In genomic region chr13:59047546-59047945, GRCh38 we compare ENCODE assay signal across 17 cellular contexts.
DNase-seq lines count a peak whose midpoint lies in the region; ATAC-seq, FAIRE-seq and TF ChIP-seq lines count a peak whose summit lies in the region.
"Had no signal": no experiment of that assay in that cellular context is flagged by ENCODE, and none has a peak within 500 bp of the region (broad histone marks: within the 10 kb centered on the region; RNA-seq: fewer than 3 reads in every experiment).

No MANE protein-coding gene starts in this region.

- ATAC-seq in foreskin keratinocyte: peak; percentile 45
- ATAC-seq: GM12878 had no signal

- H3K27ac ChIP-seq in astrocyte (ENCODE audit: low read depth, low read length) (no peak overlapping the region), foreskin keratinocyte (no peak overlapping the region), mesendoderm (ENCODE audit: low read depth, low read length) (no peak overlapping the region), Peyer's patch (no peak overlapping the region)
- H3K27ac ChIP-seq: C4-2B had no signal

- H3K4me3 ChIP-seq in astrocyte (ENCODE audit: insufficient read depth, low read depth, low read length) (no peak overlapping the region), mesendoderm (ENCODE audit: low read length) (no peak overlapping the region), Peyer's patch (no peak overlapping the region)
- H3K4me3 ChIP-seq: GM12878 had no signal

- WGBS in mesendoderm (ENCODE audit: extremely low coverage, insufficient coverage, low lambda C conversion rate): no CpG with 5 or more reads among the region's 2 CpGs

- H3K79me1 ChIP-seq in mesendoderm (ENCODE audit: low read length): no peaks in the 10 kb centered on the region

- no peaks in the 10 kb centered on the region for H3K79me2 ChIP-seq in astrocyte (ENCODE audit: insufficient read depth, low read length)
- H3K79me2 ChIP-seq in mesendoderm (ENCODE audit: control insufficient read depth, insufficient read depth, low read length): no peaks in the 10 kb centered on the region

- no peak overlapping the region for H3K4ac ChIP-seq in mesendoderm (ENCODE audit: low read depth, low read length)

- H3K36me3 Mint-ChIP-seq in astrocyte (ENCODE audit: low read depth, unreplicated experiment): no peaks in the 10 kb centered on the region
- H3K36me3 Mint-ChIP-seq: CD4-positive, alpha-beta memory T cell had no signal

- no peak overlapping the region for H3K56ac ChIP-seq in mesendoderm (ENCODE audit: low read length)

- no peaks in the 10 kb centered on the region for H3K9me3 Mint-ChIP-seq in astrocyte (ENCODE audit: unreplicated experiment)
- H3K9me3 Mint-ChIP-seq: H9 had no signal

- no peak overlapping the region for H3K4me3 Mint-ChIP-seq in astrocyte (ENCODE audit: unreplicated experiment)
- H3K4me3 Mint-ChIP-seq: CD4-positive, alpha-beta memory T cell; H9 had no signal

- no peak overlapping the region for H3K27ac Mint-ChIP-seq in astrocyte (ENCODE audit: unreplicated experiment)
- H3K27ac Mint-ChIP-seq: CD4-positive, alpha-beta memory T cell; H9 had no signal

- no peak overlapping the region for H2BK5ac ChIP-seq in mesendoderm (ENCODE audit: low read length)

- FAIRE-seq in astrocyte (lab: Jason Lieb, UNC): no peak
- FAIRE-seq: A204.1, GM12878, GM18507 had no signal

- no peak overlapping the region for H3K4me2 ChIP-seq in astrocyte (ENCODE audit: low read length)
- no peak overlapping the region for H3K4me2 ChIP-seq in mesendoderm (ENCODE audit: low read length)

- no peaks in the 10 kb centered on the region for H4K20me1 ChIP-seq in astrocyte (ENCODE audit: insufficient read depth, low read length)

- no peaks in the 10 kb centered on the region for H3K9me3 ChIP-seq in astrocyte (ENCODE audit: insufficient read depth, low read depth, low read length)
- no peaks in the 10 kb centered on the region for H3K9me3 ChIP-seq in Peyer's patch
- H3K9me3 ChIP-seq: BE2C had no signal

- TF ChIP-seq CTCF in astrocyte (IDR thresholded peaks at IDR 0.05; ENCODE audit: insufficient read depth, low read depth, low read length) (no peak), foreskin keratinocyte (conservative IDR thresholded peaks at IDR 0.05) (no peak), Peyer's patch (IDR thresholded peaks at IDR 0.05) (no peak)

- no peak for TF ChIP-seq POLR2A in Peyer's patch (IDR thresholded peaks at IDR 0.05)

- no peak overlapping the region for H2BK120ac ChIP-seq in mesendoderm (ENCODE audit: low read depth, low read length)

- H3K9ac ChIP-seq in astrocyte (ENCODE audit: low read length) (no peak overlapping the region), mesendoderm (ENCODE audit: low read length) (no peak overlapping the region)

- DNase-seq in HT1080 (ENCODE audit: low read depth): peak; percentile 25
- peak; percentile 23 for DNase-seq in astrocyte (ENCODE audit: low read depth)
- DNase-seq in foreskin keratinocyte: peak; percentile 30 to 81
- peak; percentile 37 for DNase-seq in mesendoderm
- no peak for DNase-seq in Peyer's patch
- no peak for DNase-seq in RKO (ENCODE audit: low spot score)
- DNase-seq in head of caudate nucleus: no peak
- no peak for DNase-seq in NCI-H1436 treated with DMSO at 0.1 percent for 48 hours (lab: John Stamatoyannopoulos, UW)
- DNase-seq: BE2C; CD4-positive, alpha-beta memory T cell; DMS79; GOT3; H9 had no signal

- no peak overlapping the region for H3K23ac ChIP-seq in mesendoderm (ENCODE audit: low read length)

- H3K27me3 ChIP-seq in astrocyte (ENCODE audit: insufficient read depth, low read length) (no peaks in the 10 kb centered on the region), foreskin keratinocyte (no peaks in the 10 kb centered on the region), mesendoderm (ENCODE audit: insufficient read depth, low read length, poor library complexity) (no peaks in the 10 kb centered on the region), Peyer's patch (no peaks in the 10 kb centered on the region)
- H3K27me3 ChIP-seq: BE2C had no signal

- intact Hi-C loops in head of caudate nucleus (cut with DNase I): no loop called here

- no peak overlapping the region for H4K5ac ChIP-seq in mesendoderm (ENCODE audit: low read length)

- H2AK5ac ChIP-seq in mesendoderm (ENCODE audit: low read length): no peak overlapping the region

- H3K4me1 Mint-ChIP-seq in astrocyte (ENCODE audit: low read depth, unreplicated experiment): peaks cover 2% of the 10 kb centered on the region
- H3K4me1 Mint-ChIP-seq: CD4-positive, alpha-beta memory T cell had no signal

- no peaks in the 10 kb centered on the region for H3K27me3 Mint-ChIP-seq in astrocyte (ENCODE audit: low read depth, unreplicated experiment)
- H3K27me3 Mint-ChIP-seq: CD4-positive, alpha-beta memory T cell had no signal

- H3K4me1 ChIP-seq in astrocyte (ENCODE audit: insufficient read depth, low read length) (no peaks in the 10 kb centered on the region), foreskin keratinocyte (no peaks in the 10 kb centered on the region), mesendoderm (ENCODE audit: control insufficient read depth, low read depth, low read length) (no peaks in the 10 kb centered on the region), Peyer's patch (no peaks in the 10 kb centered on the region)
- H3K4me1 ChIP-seq: BE2C had no signal

- H2BK15ac ChIP-seq in mesendoderm (replicated peaks; ENCODE audit: low read depth): no peak overlapping the region

- no peak overlapping the region for H4K8ac ChIP-seq in mesendoderm (ENCODE audit: low read depth, low read length)

- no peak overlapping the region for H3K18ac ChIP-seq in mesendoderm (ENCODE audit: low read length)

- H3K36me3 ChIP-seq in astrocyte (ENCODE audit: insufficient read depth, low read length): no peaks in the 10 kb centered on the region
- H3K36me3 ChIP-seq in mesendoderm (ENCODE audit: control insufficient read depth, insufficient read depth, low read length): no peaks in the 10 kb centered on the region
- H3K36me3 ChIP-seq in Peyer's patch: no peaks in the 10 kb centered on the region
- H3K36me3 ChIP-seq: BE2C had no signal

- no peak overlapping the region for H2AFZ ChIP-seq in astrocyte (ENCODE audit: low read depth, low read length)

Comparison
In these comparisons a context has a peak if more than half of its experiments do, and no peak if none do; other contexts are left out.
1. DNase-seq: peak in HT1080 (single experiment), astrocyte (single experiment), foreskin keratinocyte (2 of 2) and mesendoderm (single experiment); none in Peyer's patch (0 of 3), RKO (single experiment), head of caudate nucleus (0 of 42) and NCI-H1436 treated with DMSO at 0.1 percent for 48 hours (single experiment).